1 cellular context compared by ENCODE assay signal in the genomic region with DNA sequence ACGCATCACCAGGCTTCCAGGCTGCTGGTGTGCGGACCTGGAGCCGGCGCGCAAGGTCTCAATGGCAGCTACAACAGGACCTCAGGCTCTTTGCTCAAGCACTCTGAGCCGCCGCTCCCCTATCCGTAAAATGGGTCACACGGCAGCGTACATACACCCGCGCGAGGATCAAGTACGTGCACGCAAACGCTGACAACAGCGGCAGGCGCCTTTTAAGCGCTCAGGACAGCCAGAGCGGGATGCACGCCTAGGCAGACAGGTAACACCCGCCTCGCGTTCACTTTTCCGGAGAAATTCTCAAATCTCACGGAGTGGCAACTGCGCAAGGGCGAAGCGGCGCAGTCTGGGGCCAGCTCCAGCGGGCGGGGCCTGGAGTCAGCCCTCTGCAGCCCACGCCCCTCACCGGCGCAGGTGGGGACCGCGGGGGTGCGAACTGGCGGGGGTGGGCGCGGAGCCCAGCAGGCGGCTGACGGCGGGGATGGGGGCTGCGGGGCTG.
TF ChIP-seq lines count a peak whose summit lies in the region.

No MANE protein-coding gene starts in this region.

TF ChIP-seq in HepG2, 621 proteins besides CTCF, POLR2A, EP300 and RAD21 (continued from another document and continues in another):
- TF ChIP-seq, protein P1, sequence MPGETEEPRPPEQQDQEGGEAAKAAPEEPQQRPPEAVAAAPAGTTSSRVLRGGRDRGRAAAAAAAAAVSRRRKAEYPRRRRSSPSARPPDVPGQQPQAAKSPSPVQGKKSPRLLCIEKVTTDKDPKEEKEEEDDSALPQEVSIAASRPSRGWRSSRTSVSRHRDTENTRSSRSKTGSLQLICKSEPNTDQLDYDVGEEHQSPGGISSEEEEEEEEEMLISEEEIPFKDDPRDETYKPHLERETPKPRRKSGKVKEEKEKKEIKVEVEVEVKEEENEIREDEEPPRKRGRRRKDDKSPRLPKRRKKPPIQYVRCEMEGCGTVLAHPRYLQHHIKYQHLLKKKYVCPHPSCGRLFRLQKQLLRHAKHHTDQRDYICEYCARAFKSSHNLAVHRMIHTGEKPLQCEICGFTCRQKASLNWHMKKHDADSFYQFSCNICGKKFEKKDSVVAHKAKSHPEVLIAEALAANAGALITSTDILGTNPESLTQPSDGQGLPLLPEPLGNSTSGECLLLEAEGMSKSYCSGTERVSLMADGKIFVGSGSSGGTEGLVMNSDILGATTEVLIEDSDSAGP (CRISPR knock-in tag; IDR thresholded peaks at IDR 0.05; ENCODE audit: borderline replicate concordance), result no peak; the same call in none of the 2 replicates
- TF ChIP-seq U2AF1 (optimal IDR thresholded peaks at IDR 0.05; ENCODE audit: low read depth, low read length) (no peak), RBAK (CRISPR knock-in tag; IDR thresholded peaks at IDR 0.05) (0 out of 2 replicates have a peak, but pooled peaks have one; percentile 13), ATM (IDR thresholded peaks at IDR 0.05; ENCODE audit: borderline replicate concordance) (no peak), SMARCE1 (IDR thresholded peaks at IDR 0.05; ENCODE audit: borderline replicate concordance) (no peak), SNRNP70 (IDR thresholded peaks at IDR 0.05; ENCODE audit: low read depth, low read length) (no peak), ZNF333 (CRISPR knock-in tag; IDR thresholded peaks at IDR 0.05; ENCODE audit: borderline replicate concordance) (0 out of 2 replicates have a peak, but pooled peaks have one; percentile 10), ZEB1 (IDR thresholded peaks at IDR 0.05; ENCODE audit: insufficient replicate concordance, low read depth) (no peak), TOPORS (CRISPR knock-in tag; IDR thresholded peaks at IDR 0.05) (no peak), SNAI1 (CRISPR knock-in tag; IDR thresholded peaks at IDR 0.05; ENCODE audit: borderline replicate concordance) (0 out of 2 replicates have a peak, but pooled peaks have one; percentile 22), MZF1 (CRISPR knock-in tag; IDR thresholded peaks at IDR 0.05; ENCODE audit: borderline replicate concordance) (no peak), ZNF550 (CRISPR knock-in tag; IDR thresholded peaks at IDR 0.05; ENCODE audit: borderline replicate concordance) (0 out of 2 replicates have a peak, but pooled peaks have one; percentile 34), SIN3A (IDR thresholded peaks at IDR 0.05; ENCODE audit: borderline replicate concordance, low read depth, low read length) (no peak), ZNF737 (CRISPR knock-in tag; IDR thresholded peaks at IDR 0.05; ENCODE audit: borderline replicate concordance) (0 out of 2 replicates have a peak, but pooled peaks have one; percentile 59), MAFK (conservative IDR thresholded peaks at IDR 0.05 in 1 of 2, IDR thresholded peaks at IDR 0.05 in 1 of 2; ENCODE audit: low read length in 2 of 2) (no peak), REPIN1 (CRISPR knock-in tag; IDR thresholded peaks at IDR 0.05; ENCODE audit: borderline replicate concordance, low read depth) (no peak), MED8 (CRISPR knock-in tag; IDR thresholded peaks at IDR 0.05; ENCODE audit: insufficient replicate concordance) (no peak), CEBPB (IDR thresholded peaks at IDR 0.05; ENCODE audit: borderline replicate concordance, low read depth, low read length) (no peak), XRCC5 (optimal IDR thresholded peaks at IDR 0.05; ENCODE audit: low read length) (no peak), ZBTB3 (CRISPR knock-in tag; IDR thresholded peaks at IDR 0.05; ENCODE audit: borderline replicate concordance, low read depth) (no peak; the same call in 1 of the 2 replicates), ZNF557 (CRISPR knock-in tag; IDR thresholded peaks at IDR 0.05) (no peak), ZNF660 (CRISPR knock-in tag; IDR thresholded peaks at IDR 0.05; ENCODE audit: borderline replicate concordance, low read depth) (no peak), NFRKB (IDR thresholded peaks at IDR 0.05) (no peak), TEAD2 (CRISPR knock-in tag; IDR thresholded peaks at IDR 0.05) (no peak), ZNF17 (CRISPR knock-in tag; IDR thresholded peaks at IDR 0.05) (no peak), ZNF746 (CRISPR knock-in tag; IDR thresholded peaks at IDR 0.05) (no peak)
- TF ChIP-seq, protein P2, sequence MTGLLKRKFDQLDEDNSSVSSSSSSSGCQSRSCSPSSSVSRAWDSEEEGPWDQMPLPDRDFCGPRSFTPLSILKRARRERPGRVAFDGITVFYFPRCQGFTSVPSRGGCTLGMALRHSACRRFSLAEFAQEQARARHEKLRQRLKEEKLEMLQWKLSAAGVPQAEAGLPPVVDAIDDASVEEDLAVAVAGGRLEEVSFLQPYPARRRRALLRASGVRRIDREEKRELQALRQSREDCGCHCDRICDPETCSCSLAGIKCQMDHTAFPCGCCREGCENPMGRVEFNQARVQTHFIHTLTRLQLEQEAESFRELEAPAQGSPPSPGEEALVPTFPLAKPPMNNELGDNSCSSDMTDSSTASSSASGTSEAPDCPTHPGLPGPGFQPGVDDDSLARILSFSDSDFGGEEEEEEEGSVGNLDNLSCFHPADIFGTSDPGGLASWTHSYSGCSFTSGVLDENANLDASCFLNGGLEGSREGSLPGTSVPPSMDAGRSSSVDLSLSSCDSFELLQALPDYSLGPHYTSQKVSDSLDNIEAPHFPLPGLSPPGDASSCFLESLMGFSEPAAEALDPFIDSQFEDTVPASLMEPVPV (CRISPR knock-in tag; IDR thresholded peaks at IDR 0.05), result peak; percentile 28; the same call in 1 of the 2 replicates
- TF ChIP-seq, protein P3, sequence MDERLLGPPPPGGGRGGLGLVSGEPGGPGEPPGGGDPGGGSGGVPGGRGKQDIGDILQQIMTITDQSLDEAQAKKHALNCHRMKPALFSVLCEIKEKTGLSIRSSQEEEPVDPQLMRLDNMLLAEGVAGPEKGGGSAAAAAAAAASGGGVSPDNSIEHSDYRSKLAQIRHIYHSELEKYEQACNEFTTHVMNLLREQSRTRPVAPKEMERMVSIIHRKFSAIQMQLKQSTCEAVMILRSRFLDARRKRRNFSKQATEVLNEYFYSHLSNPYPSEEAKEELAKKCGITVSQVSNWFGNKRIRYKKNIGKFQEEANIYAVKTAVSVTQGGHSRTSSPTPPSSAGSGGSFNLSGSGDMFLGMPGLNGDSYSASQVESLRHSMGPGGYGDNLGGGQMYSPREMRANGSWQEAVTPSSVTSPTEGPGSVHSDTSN (CRISPR knock-in tag; IDR thresholded peaks at IDR 0.05), result no peak
- TF ChIP-seq, protein P4, sequence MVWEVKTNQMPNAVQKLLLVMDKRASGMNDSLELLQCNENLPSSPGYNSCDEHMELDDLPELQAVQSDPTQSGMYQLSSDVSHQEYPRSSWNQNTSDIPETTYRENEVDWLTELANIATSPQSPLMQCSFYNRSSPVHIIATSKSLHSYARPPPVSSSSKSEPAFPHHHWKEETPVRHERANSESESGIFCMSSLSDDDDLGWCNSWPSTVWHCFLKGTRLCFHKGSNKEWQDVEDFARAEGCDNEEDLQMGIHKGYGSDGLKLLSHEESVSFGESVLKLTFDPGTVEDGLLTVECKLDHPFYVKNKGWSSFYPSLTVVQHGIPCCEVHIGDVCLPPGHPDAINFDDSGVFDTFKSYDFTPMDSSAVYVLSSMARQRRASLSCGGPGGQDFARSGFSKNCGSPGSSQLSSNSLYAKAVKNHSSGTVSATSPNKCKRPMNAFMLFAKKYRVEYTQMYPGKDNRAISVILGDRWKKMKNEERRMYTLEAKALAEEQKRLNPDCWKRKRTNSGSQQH (CRISPR knock-in tag; IDR thresholded peaks at IDR 0.05; ENCODE audit: low read depth), result no peak; the same call in 1 of the 2 replicates
- TF ChIP-seq, protein P5, sequence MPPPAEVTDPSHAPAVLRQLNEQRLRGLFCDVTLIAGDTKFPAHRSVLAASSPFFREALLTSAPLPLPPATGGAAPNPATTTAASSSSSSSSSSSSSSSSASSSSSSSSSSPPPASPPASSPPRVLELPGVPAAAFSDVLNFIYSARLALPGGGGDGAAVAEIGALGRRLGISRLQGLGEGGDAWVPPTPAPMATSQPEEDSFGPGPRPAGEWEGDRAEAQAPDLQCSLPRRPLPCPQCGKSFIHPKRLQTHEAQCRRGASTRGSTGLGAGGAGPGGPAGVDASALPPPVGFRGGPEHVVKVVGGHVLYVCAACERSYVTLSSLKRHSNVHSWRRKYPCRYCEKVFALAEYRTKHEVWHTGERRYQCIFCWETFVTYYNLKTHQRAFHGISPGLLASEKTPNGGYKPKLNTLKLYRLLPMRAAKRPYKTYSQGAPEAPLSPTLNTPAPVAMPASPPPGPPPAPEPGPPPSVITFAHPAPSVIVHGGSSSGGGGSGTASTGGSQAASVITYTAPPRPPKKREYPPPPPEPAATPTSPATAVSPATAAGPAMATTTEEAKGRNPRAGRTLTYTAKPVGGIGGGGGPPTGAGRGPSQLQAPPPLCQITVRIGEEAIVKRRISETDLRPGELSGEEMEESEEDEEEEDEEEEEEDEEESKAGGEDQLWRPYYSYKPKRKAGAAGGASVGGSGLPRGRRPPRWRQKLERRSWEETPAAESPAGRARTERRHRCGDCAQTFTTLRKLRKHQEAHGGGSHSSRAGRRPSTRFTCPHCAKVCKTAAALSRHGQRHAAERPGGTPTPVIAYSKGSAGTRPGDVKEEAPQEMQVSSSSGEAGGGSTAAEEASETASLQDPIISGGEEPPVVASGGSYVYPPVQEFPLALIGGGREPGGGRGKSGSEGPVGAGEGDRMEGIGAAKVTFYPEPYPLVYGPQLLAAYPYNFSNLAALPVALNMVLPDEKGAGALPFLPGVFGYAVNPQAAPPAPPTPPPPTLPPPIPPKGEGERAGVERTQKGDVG (CRISPR knock-in tag; IDR thresholded peaks at IDR 0.05; ENCODE audit: borderline replicate concordance), result 0 out of 2 replicates have a peak, but pooled peaks have one; percentile 6
- TF ChIP-seq, protein P6, sequence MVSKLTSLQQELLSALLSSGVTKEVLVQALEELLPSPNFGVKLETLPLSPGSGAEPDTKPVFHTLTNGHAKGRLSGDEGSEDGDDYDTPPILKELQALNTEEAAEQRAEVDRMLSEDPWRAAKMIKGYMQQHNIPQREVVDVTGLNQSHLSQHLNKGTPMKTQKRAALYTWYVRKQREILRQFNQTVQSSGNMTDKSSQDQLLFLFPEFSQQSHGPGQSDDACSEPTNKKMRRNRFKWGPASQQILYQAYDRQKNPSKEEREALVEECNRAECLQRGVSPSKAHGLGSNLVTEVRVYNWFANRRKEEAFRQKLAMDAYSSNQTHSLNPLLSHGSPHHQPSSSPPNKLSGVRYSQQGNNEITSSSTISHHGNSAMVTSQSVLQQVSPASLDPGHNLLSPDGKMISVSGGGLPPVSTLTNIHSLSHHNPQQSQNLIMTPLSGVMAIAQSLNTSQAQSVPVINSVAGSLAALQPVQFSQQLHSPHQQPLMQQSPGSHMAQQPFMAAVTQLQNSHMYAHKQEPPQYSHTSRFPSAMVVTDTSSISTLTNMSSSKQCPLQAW (CRISPR knock-in tag; IDR thresholded peaks at IDR 0.05), result no peak
- TF ChIP-seq, protein P7, sequence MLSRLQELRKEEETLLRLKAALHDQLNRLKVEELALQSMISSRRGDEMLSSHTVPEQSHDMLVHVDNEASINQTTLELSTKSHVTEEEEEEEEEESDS (CRISPR knock-in tag; IDR thresholded peaks at IDR 0.05; ENCODE audit: borderline replicate concordance), result no peak
- TF ChIP-seq, protein P8, sequence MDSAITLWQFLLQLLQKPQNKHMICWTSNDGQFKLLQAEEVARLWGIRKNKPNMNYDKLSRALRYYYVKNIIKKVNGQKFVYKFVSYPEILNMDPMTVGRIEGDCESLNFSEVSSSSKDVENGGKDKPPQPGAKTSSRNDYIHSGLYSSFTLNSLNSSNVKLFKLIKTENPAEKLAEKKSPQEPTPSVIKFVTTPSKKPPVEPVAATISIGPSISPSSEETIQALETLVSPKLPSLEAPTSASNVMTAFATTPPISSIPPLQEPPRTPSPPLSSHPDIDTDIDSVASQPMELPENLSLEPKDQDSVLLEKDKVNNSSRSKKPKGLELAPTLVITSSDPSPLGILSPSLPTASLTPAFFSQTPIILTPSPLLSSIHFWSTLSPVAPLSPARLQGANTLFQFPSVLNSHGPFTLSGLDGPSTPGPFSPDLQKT (CRISPR knock-in tag; IDR thresholded peaks at IDR 0.05; ENCODE audit: borderline replicate concordance), result no peak
- TF ChIP-seq, protein P9, sequence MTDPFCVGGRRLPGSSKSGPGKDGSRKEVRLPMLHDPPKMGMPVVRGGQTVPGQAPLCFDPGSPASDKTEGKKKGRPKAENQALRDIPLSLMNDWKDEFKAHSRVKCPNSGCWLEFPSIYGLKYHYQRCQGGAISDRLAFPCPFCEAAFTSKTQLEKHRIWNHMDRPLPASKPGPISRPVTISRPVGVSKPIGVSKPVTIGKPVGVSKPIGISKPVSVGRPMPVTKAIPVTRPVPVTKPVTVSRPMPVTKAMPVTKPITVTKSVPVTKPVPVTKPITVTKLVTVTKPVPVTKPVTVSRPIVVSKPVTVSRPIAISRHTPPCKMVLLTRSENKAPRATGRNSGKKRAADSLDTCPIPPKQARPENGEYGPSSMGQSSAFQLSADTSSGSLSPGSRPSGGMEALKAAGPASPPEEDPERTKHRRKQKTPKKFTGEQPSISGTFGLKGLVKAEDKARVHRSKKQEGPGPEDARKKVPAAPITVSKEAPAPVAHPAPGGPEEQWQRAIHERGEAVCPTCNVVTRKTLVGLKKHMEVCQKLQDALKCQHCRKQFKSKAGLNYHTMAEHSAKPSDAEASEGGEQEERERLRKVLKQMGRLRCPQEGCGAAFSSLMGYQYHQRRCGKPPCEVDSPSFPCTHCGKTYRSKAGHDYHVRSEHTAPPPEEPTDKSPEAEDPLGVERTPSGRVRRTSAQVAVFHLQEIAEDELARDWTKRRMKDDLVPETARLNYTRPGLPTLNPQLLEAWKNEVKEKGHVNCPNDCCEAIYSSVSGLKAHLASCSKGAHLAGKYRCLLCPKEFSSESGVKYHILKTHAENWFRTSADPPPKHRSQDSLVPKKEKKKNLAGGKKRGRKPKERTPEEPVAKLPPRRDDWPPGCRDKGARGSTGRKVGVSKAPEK (CRISPR knock-in tag; IDR thresholded peaks at IDR 0.05; ENCODE audit: borderline replicate concordance), result 0 out of 2 replicates have a peak, but pooled peaks have one; percentile 10
- TF ChIP-seq, protein P10, sequence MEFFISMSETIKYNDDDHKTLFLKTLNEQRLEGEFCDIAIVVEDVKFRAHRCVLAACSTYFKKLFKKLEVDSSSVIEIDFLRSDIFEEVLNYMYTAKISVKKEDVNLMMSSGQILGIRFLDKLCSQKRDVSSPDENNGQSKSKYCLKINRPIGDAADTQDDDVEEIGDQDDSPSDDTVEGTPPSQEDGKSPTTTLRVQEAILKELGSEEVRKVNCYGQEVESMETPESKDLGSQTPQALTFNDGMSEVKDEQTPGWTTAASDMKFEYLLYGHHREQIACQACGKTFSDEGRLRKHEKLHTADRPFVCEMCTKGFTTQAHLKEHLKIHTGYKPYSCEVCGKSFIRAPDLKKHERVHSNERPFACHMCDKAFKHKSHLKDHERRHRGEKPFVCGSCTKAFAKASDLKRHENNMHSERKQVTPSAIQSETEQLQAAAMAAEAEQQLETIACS (CRISPR knock-in tag; IDR thresholded peaks at IDR 0.05), result 0 out of 2 replicates have a peak, but pooled peaks have one; percentile 7
- TF ChIP-seq, protein P11, sequence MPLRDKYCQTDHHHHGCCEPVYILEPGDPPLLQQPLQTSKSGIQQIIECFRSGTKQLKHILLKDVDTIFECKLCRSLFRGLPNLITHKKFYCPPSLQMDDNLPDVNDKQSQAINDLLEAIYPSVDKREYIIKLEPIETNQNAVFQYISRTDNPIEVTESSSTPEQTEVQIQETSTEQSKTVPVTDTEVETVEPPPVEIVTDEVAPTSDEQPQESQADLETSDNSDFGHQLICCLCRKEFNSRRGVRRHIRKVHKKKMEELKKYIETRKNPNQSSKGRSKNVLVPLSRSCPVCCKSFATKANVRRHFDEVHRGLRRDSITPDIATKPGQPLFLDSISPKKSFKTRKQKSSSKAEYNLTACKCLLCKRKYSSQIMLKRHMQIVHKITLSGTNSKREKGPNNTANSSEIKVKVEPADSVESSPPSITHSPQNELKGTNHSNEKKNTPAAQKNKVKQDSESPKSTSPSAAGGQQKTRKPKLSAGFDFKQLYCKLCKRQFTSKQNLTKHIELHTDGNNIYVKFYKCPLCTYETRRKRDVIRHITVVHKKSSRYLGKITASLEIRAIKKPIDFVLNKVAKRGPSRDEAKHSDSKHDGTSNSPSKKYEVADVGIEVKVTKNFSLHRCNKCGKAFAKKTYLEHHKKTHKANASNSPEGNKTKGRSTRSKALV (CRISPR knock-in tag; IDR thresholded peaks at IDR 0.05), result 0 out of 2 replicates have a peak, but pooled peaks have one; percentile 62
